ENCODE assay signal across 8 cellular contexts in genomic region chr2:73920577-73921545, GRCh38. TPM values are rescaled to one million over a fixed set of nuclear protein-coding genes. Genes with fewer than 3 reads are reported as not detected.
DNase-seq lines count a peak whose midpoint lies in the region; ATAC-seq and TF ChIP-seq lines count a peak whose summit lies in the region.

No MANE protein-coding gene starts in this region.

- peak; percentile 28 for TF ChIP-seq CTCF in colonic mucosa (IDR thresholded peaks at IDR 0.05)
- peak; percentile 28 for TF ChIP-seq CTCF in neural crest cell (conservative IDR thresholded peaks at IDR 0.05)

- H3K36me3 ChIP-seq in colonic mucosa: no peaks in the 10 kb centered on the region

- H3K27me3 Mint-ChIP-seq in neural crest cell (ENCODE audit: low read depth): peaks cover 64% of the 10 kb centered on the region

- H3K9me3 ChIP-seq in colonic mucosa: no peaks in the 10 kb centered on the region

- H3K4me3 Mint-ChIP-seq in neural crest cell: no peak overlapping the region

- H3K9me3 Mint-ChIP-seq in neural crest cell: no peaks in the 10 kb centered on the region

- no peak overlapping the region for H3K4me3 ChIP-seq in colonic mucosa

- intact Hi-C loops in colonic mucosa (cut with DNase I): loop anchor here (10.0 kb wide), 1 partner anchor 96 kb away; the partner anchor contains the start of gene STAMBP

- no peaks in the 10 kb centered on the region for H3K36me3 Mint-ChIP-seq in neural crest cell (ENCODE audit: low read depth)

- no peak overlapping the region for H3K27ac ChIP-seq in colonic mucosa

- DNase-seq in COR-L47 (lab: John Stamatoyannopoulos, UW) (peak; percentile 1), SKM-1 treated with dmso at 0.1 percent for 144 hours (lab: John Stamatoyannopoulos, UW; ENCODE audit: unreplicated experiment) (peak; percentile 20), colonic mucosa (peak; percentile 43), neural crest cell (ENCODE audit: low read depth, low spot score) (peak; percentile 22), cerebellum (ENCODE audit: low spot score) (no peak), NCI-H2107 treated with DMSO at 0.1 percent for 48 hours (lab: John Stamatoyannopoulos, UW; ENCODE audit: unreplicated experiment) (no peak)

- H3K27ac Mint-ChIP-seq in neural crest cell (ENCODE audit: unreplicated experiment): no peak overlapping the region

- H3K4me1 ChIP-seq in colonic mucosa: no peaks in the 10 kb centered on the region

- ATAC-seq in HG02981 (IDR thresholded peaks at IDR 0.05; ENCODE audit: unreplicated experiment): peak; percentile 45
- ATAC-seq in HG03521 (IDR thresholded peaks at IDR 0.05; ENCODE audit: unreplicated experiment): no peak

- H3K9ac ChIP-seq in colonic mucosa (ENCODE audit: low read depth in 2 of 2, low read length in 2 of 2): no peak overlapping the region

- no peaks in the 10 kb centered on the region for H3K27me3 ChIP-seq in colonic mucosa

- H3K4me1 Mint-ChIP-seq in neural crest cell: no peaks in the 10 kb centered on the region

RNA-seq across cellular contexts. Expression of gene DGUOK, which starts 5.8 kb away (rescaled TPM):
- total RNA-seq in colonic mucosa (10 to 100 TPM; 55.0 to 56.3 TPM), neural crest cell (97.7 and 100 TPM in 2 replicates), cerebellum (39.7 TPM)

RNA-seq across cellular contexts. Expression of gene ACTG2, which starts 28.1 kb away (rescaled TPM):
- 1,000 to 10,000 TPM in 1 of 2 donors, 10 to 100 TPM in 1; 25.4 to 1,198 TPM for total RNA-seq in colonic mucosa
- total RNA-seq in neural crest cell: 0.39 TPM in 1 of 2 replicates, not detected in the other
- 1.1 TPM for total RNA-seq in cerebellum

Comparison
In these comparisons a context has a peak if more than half of its experiments do, and no peak if none do; other contexts are left out.
1. DNase-seq: peak in COR-L47 (single experiment), SKM-1 treated with dmso at 0.1 percent for 144 hours (single experiment), colonic mucosa (single experiment) and neural crest cell (single experiment); none in cerebellum (single experiment) and NCI-H2107 treated with DMSO at 0.1 percent for 48 hours (single experiment).
2. RNA of gene ACTG2, which starts 28.1 kb away (total RNA-seq): 25.4 to 1,198 TPM in colonic mucosa; 1.1 TPM in cerebellum (single experiment) and 0.39 TPM in neural crest cell; every median in the first group is over 10 times any median in the second.